28 cellular contexts compared by ENCODE assay signal in genomic region chr9:80208662-80209061, GRCh38.
A peak's percentile ranks its signal among the peaks of the same experiment; 100 is the strongest.
DNase-seq lines count a peak whose midpoint lies in the region; ATAC-seq, FAIRE-seq and TF ChIP-seq lines count a peak whose summit lies in the region.
"Had no signal": no experiment of that assay in that cellular context is flagged by ENCODE, and none has a peak within 500 bp of the region (broad histone marks: within the 10 kb centered on the region; RNA-seq: fewer than 3 reads in every experiment).

No MANE protein-coding gene starts in this region.

- peak; percentile 43 for FAIRE-seq in H54 (lab: Jason Lieb, UNC)
- FAIRE-seq: A204.1, GM12878, GM12892, GM18507, GM19239 had no signal

- TF ChIP-seq CTCF in GM23338 (conservative IDR thresholded peaks at IDR 0.05; ENCODE audit: low read depth in 2 of 2) (no peak), neural cell (IDR thresholded peaks at IDR 0.05; ENCODE audit: poor library complexity, severe bottlenecking) (no peak)

- no peak overlapping the region for H3K14ac ChIP-seq in mesenchymal stem cell (ENCODE audit: low read length in 2 of 2)

- H3K27me3 Mint-ChIP-seq in GM23338 (ENCODE audit: insufficient read depth, low read depth, poor library complexity), result peaks cover 7% of the 10 kb centered on the region
- H3K27me3 Mint-ChIP-seq: CD4-positive, alpha-beta memory T cell; CD4-positive, CD25-positive, alpha-beta regulatory T cell had no signal

- H3K23ac ChIP-seq in mesenchymal stem cell (ENCODE audit: low read length in 2 of 2), result no peak overlapping the region

- no peak overlapping the region for H2BK5ac ChIP-seq in mesenchymal stem cell (ENCODE audit: low read depth, low read length, poor library complexity, severe bottlenecking)

- no peak overlapping the region for H3K18ac ChIP-seq in mesenchymal stem cell (ENCODE audit: low read depth in 1 of 2, low read length in 2 of 2)

- no peaks in the 10 kb centered on the region for H3K4me1 Mint-ChIP-seq in GM23338
- H3K4me1 Mint-ChIP-seq: CD14-positive monocyte; CD4-positive, alpha-beta memory T cell; CD4-positive, CD25-positive, alpha-beta regulatory T cell; CD8-positive, alpha-beta memory T cell had no signal

- H4K8ac ChIP-seq in mesenchymal stem cell (ENCODE audit: low read length), result no peak overlapping the region

- no peaks in the 10 kb centered on the region for H4K20me1 ChIP-seq in GM23338 (replicated peaks; ENCODE audit: insufficient read depth)
- no peaks in the 10 kb centered on the region for H4K20me1 ChIP-seq in neural cell (ENCODE audit: insufficient read depth)
- H4K20me1 ChIP-seq: BLaER1 had no signal

- no peak overlapping the region for H3K4me2 ChIP-seq in GM23338
- H3K4me2 ChIP-seq in neural cell (ENCODE audit: low read length), result no peak overlapping the region
- no peak overlapping the region for H3K4me2 ChIP-seq in mesenchymal stem cell (ENCODE audit: low read length, poor library complexity, severe bottlenecking)
- H3K4me2 ChIP-seq: BLaER1 had no signal

- ATAC-seq in GM23338 (no peak), GM19455 (IDR thresholded peaks at IDR 0.05; ENCODE audit: unreplicated experiment) (no peak)
- ATAC-seq: GM12878 had no signal

- no peak overlapping the region for H4K91ac ChIP-seq in mesenchymal stem cell (ENCODE audit: low read length)

- DNase-seq in GM23338 (ENCODE audit: low spot score), result no peak
- no peak for DNase-seq in H54 (ENCODE audit: insufficient read length, low spot score)
- no peak for DNase-seq in medulla oblongata (ENCODE audit: extremely low spot score)
- DNase-seq in mesenchymal stem cell, result no peak
- DNase-seq: 8988T; ACHN; BE2C; C1 segment of cervical spinal cord; CD4-positive, alpha-beta memory T cell; CD4-positive, CD25-positive, alpha-beta regulatory T cell; CD8-positive, alpha-beta memory T cell; COR-L47; DMS 273 treated with DMSO at 0.1 percent for 48 hours; DMS153; DMS53; DMS79; DND-41; EL; GDM1 had no signal

- H3K27ac ChIP-seq in GM23338 (ENCODE audit: low read depth), result no peak overlapping the region
- no peak overlapping the region for H3K27ac ChIP-seq in neural cell (ENCODE audit: low read length)
- H3K27ac ChIP-seq in mesenchymal stem cell (ENCODE audit: low read length, poor library complexity, severe bottlenecking), result no peak overlapping the region
- H3K27ac ChIP-seq: BLaER1 had no signal

- peak overlapping the region; percentile 80; the same call in 1 of the 2 replicates for H2AFZ ChIP-seq in GM23338
- no peak overlapping the region for H2AFZ ChIP-seq in neural cell (ENCODE audit: low read depth, low read length)
- H2AFZ ChIP-seq in mesenchymal stem cell (ENCODE audit: low read depth, low read length), result no peak overlapping the region

- TF ChIP-seq EP300 in neural cell (conservative IDR thresholded peaks at IDR 0.05; ENCODE audit: poor library complexity, severe bottlenecking), result no peak

- H2BK120ac ChIP-seq in mesenchymal stem cell (ENCODE audit: low read depth, low read length), result no peak overlapping the region

- no peak overlapping the region for H3K27ac Mint-ChIP-seq in GM23338
- H3K27ac Mint-ChIP-seq: CD14-positive monocyte; CD4-positive, alpha-beta memory T cell; CD4-positive, CD25-positive, alpha-beta regulatory T cell; CD8-positive, alpha-beta memory T cell had no signal

- H3K9me3 Mint-ChIP-seq in GM23338, result peaks cover 22% of the 10 kb centered on the region

- H3K36me3 Mint-ChIP-seq in GM23338 (ENCODE audit: low read depth), result peaks cover 9% of the 10 kb centered on the region; the same call in 2 of the 3 replicates
- H3K36me3 Mint-ChIP-seq: CD14-positive monocyte; CD4-positive, alpha-beta memory T cell; CD4-positive, CD25-positive, alpha-beta regulatory T cell; CD8-positive, alpha-beta memory T cell had no signal

- H3K4me3 Mint-ChIP-seq in GM23338, result no peak overlapping the region
- H3K4me3 Mint-ChIP-seq: CD14-positive monocyte; CD4-positive, alpha-beta memory T cell; CD4-positive, CD25-positive, alpha-beta regulatory T cell; CD8-positive, alpha-beta memory T cell had no signal

- H3K9me2 ChIP-seq in GM23338 (ENCODE audit: insufficient read depth) (no peaks in the 10 kb centered on the region), neural cell (ENCODE audit: insufficient read depth, low read length) (no peaks in the 10 kb centered on the region)

- H2BK15ac ChIP-seq in mesenchymal stem cell (ENCODE audit: low read depth, poor library complexity, severe bottlenecking), result no peak overlapping the region

- no peaks in the 10 kb centered on the region for H3K79me1 ChIP-seq in mesenchymal stem cell (replicated peaks; ENCODE audit: low read length, poor library complexity, severe bottlenecking)

- H3F3A ChIP-seq in GM23338 (replicated peaks; ENCODE audit: low read depth) (no peaks in the 10 kb centered on the region), neural cell (ENCODE audit: insufficient read depth, low read length, poor library complexity, severe bottlenecking) (no peaks in the 10 kb centered on the region)

- no peak overlapping the region for H3K4me3 ChIP-seq in GM23338
- H3K4me3 ChIP-seq in neural cell (ENCODE audit: low read length), result no peak overlapping the region
- H3K4me3 ChIP-seq in mesenchymal stem cell (ENCODE audit: insufficient read depth in 1 of 2, low read depth in 1 of 2, low read length in 2 of 2), result no peak overlapping the region
- H3K4me3 ChIP-seq: BLaER1, GM12878 had no signal

- no peaks in the 10 kb centered on the region for H3K4me1 ChIP-seq in GM23338 (ENCODE audit: insufficient read depth)
- peaks cover 1% of the 10 kb centered on the region for H3K4me1 ChIP-seq in mesenchymal stem cell (ENCODE audit: control insufficient read depth, insufficient read depth, low read depth, low read length)
- H3K4me1 ChIP-seq: BE2C, BLaER1 had no signal

- H3K79me2 ChIP-seq in GM23338 (replicated peaks; ENCODE audit: insufficient read depth), result no peaks in the 10 kb centered on the region
- no peaks in the 10 kb centered on the region for H3K79me2 ChIP-seq in neural cell (replicated peaks; ENCODE audit: insufficient read depth, low read length)

- no peak for TF ChIP-seq POLR2A in H54 (IDR thresholded peaks at IDR 0.05; ENCODE audit: low read depth, low read length)

- H2BK12ac ChIP-seq in mesenchymal stem cell (ENCODE audit: low read length in 2 of 2), result no peak overlapping the region

- H3K27me3 ChIP-seq in GM23338 (ENCODE audit: insufficient read depth) (no peaks in the 10 kb centered on the region), neural cell (ENCODE audit: insufficient read depth, low read depth, low read length) (no peaks in the 10 kb centered on the region), mesenchymal stem cell (ENCODE audit: control insufficient read depth in 1 of 2, insufficient read depth in 1 of 2, low read length in 2 of 2) (no peaks in the 10 kb centered on the region)
- H3K27me3 ChIP-seq: BE2C, BLaER1 had no signal

- H3K9ac ChIP-seq in neural cell (ENCODE audit: low read length), result no peak overlapping the region
- no peak overlapping the region for H3K9ac ChIP-seq in mesenchymal stem cell (ENCODE audit: low read length)
- H3K9ac ChIP-seq: BLaER1 had no signal

- H3K4ac ChIP-seq in mesenchymal stem cell (ENCODE audit: low read depth in 1 of 2, low read length in 2 of 2), result no peak overlapping the region

- H3K9me3 ChIP-seq in neural cell (ENCODE audit: low read length) (no peaks in the 10 kb centered on the region), mesenchymal stem cell (ENCODE audit: control insufficient read depth, low read length) (peaks cover 10% of the 10 kb centered on the region)

- no peak overlapping the region for H2AK5ac ChIP-seq in mesenchymal stem cell (ENCODE audit: low read length, severe bottlenecking)

- H3K36me3 ChIP-seq in GM23338 (ENCODE audit: insufficient read depth) (no peaks in the 10 kb centered on the region), neural cell (ENCODE audit: insufficient read depth, low read length) (no peaks in the 10 kb centered on the region), mesenchymal stem cell (ENCODE audit: control insufficient read depth in 1 of 2, insufficient read depth in 2 of 2, low read depth in 1 of 2, low read length in 2 of 2) (no peaks in the 10 kb centered on the region)
- H3K36me3 ChIP-seq: BE2C, BLaER1 had no signal

- no peak for TF ChIP-seq RAD21 in neural cell (conservative IDR thresholded peaks at IDR 0.05)

TF ChIP-seq in GM23338, 12 proteins besides CTCF, POLR2A, EP300 and RAD21:
- no peak for TF ChIP-seq ETS1 (IDR thresholded peaks at IDR 0.05)
- TF ChIP-seq ZNF331 (CRISPR knock-in tag; IDR thresholded peaks at IDR 0.05; ENCODE audit: low read depth), result no peak
TF ChIP-seq in GM23338: peak in this region for 0.

TF ChIP-seq in neural cell, 6 proteins besides CTCF, POLR2A, EP300 and RAD21:
- TF ChIP-seq REST (IDR thresholded peaks at IDR 0.05; ENCODE audit: borderline replicate concordance), result peak; percentile 58
- no peak for TF ChIP-seq EZH2 (IDR thresholded peaks at IDR 0.05; ENCODE audit: borderline replicate concordance, insufficient read depth, low read length, poor library complexity, severe bottlenecking)
- no peak for TF ChIP-seq TAF1 (IDR thresholded peaks at IDR 0.05; ENCODE audit: low read depth)
